In genomic region chr17:46122486-46122871, GRCh38 we compare ENCODE assay signal across 18 cellular contexts.
A peak's percentile ranks its signal among the peaks of the same experiment; 100 is the strongest.
DNase-seq lines count a peak whose midpoint lies in the region; ATAC-seq and TF ChIP-seq lines count a peak whose summit lies in the region.
"Had no signal": no experiment of that assay in that cellular context is flagged by ENCODE, and none has a peak within 500 bp of the region (broad histone marks: within the 10 kb centered on the region; RNA-seq: fewer than 3 reads in every experiment).

No MANE protein-coding gene starts in this region.

- H3K4me2 ChIP-seq in OCI-LY1 (ENCODE audit: low read length): peak overlapping the region; percentile 5; the same call in 1 of the 2 replicates
- peak overlapping the region; percentile 68 for H3K4me2 ChIP-seq in smooth muscle cell

- H3K4me3 Mint-ChIP-seq in activated CD4-positive, alpha-beta T cell treated with anti-CD3 and anti-CD28 coated beads, Interleukin-2, amount 10 ng/mL, durations not matched to agents 24 days and 14 days: peak overlapping the region; percentile 21
- peak overlapping the region; percentile 16 for H3K4me3 Mint-ChIP-seq in central memory CD8-positive, alpha-beta T cell
- H3K4me3 Mint-ChIP-seq: H9, neural crest cell had no signal

- no peak for DNase-seq in activated CD4-positive, alpha-beta T cell treated with anti-CD3 and anti-CD28 coated beads, Interleukin-2, amount 10 ng/mL, durations not matched to agents 24 days and 14 days
- DNase-seq in activated CD4-positive, alpha-beta T cell treated with anti-CD3 and anti-CD28 coated beads for 4 hours: no peak
- no peak for DNase-seq in central memory CD8-positive, alpha-beta T cell (ENCODE audit: low spot score in 2 of 2)
- DNase-seq in smooth muscle cell (lab: John Stamatoyannopoulos, UW; ENCODE audit: unreplicated experiment) (no peak), cerebellum (ENCODE audit: low spot score) (no peak)
- DNase-seq in central memory CD4-positive, alpha-beta T cell: no peak
- DNase-seq: activated naive CD4-positive, alpha-beta T cell treated with Interleukin-2 at 50 U/mL for 16 hours; DMS79; H9; heart left ventricle; mammary epithelial cell; stimulated activated naive CD4-positive, alpha-beta T cell; uterus had no signal

- no peak overlapping the region for H3K9ac ChIP-seq in OCI-LY1 (ENCODE audit: low read length)
- no peak overlapping the region for H3K9ac ChIP-seq in smooth muscle cell (ENCODE audit: low read depth)

- H3K27ac ChIP-seq in OCI-LY1 (ENCODE audit: low read depth, low read length, poor library complexity, severe bottlenecking) (peak overlapping the region; percentile 5), smooth muscle cell (ENCODE audit: low read depth) (no peak overlapping the region)
- H3K27ac ChIP-seq: C4-2B, SK-N-MC, uterus had no signal

- H4K20me1 ChIP-seq in OCI-LY1 (ENCODE audit: insufficient read depth, low read length) (0 out of 2 replicates have a peak, but pooled peaks cover 2% of the 10 kb centered on the region), smooth muscle cell (ENCODE audit: low read depth) (peaks cover 98% of the 10 kb centered on the region)

- peaks cover 22% of the 10 kb centered on the region for H3K4me1 ChIP-seq in OCI-LY1 (ENCODE audit: insufficient read depth, low read length, severe bottlenecking)
- peaks cover 33% of the 10 kb centered on the region for H3K4me1 ChIP-seq in smooth muscle cell (ENCODE audit: low read depth)

- no peak overlapping the region for H3K27ac Mint-ChIP-seq in activated CD4-positive, alpha-beta T cell treated with anti-CD3 and anti-CD28 coated beads, Interleukin-2, amount 10 ng/mL, durations not matched to agents 24 days and 14 days
- peak overlapping the region; percentile 68 for H3K27ac Mint-ChIP-seq in central memory CD8-positive, alpha-beta T cell (ENCODE audit: low read depth)

- no peaks in the 10 kb centered on the region for H3K9me2 ChIP-seq in OCI-LY1 (ENCODE audit: low read depth, low read length)

- H3K27me3 Mint-ChIP-seq in activated CD4-positive, alpha-beta T cell treated with anti-CD3 and anti-CD28 coated beads, Interleukin-2, amount 10 ng/mL, durations not matched to agents 24 days and 14 days: no peaks in the 10 kb centered on the region
- no peaks in the 10 kb centered on the region for H3K27me3 Mint-ChIP-seq in central memory CD8-positive, alpha-beta T cell

- peaks cover 20% of the 10 kb centered on the region for H3K36me3 Mint-ChIP-seq in activated CD4-positive, alpha-beta T cell treated with anti-CD3 and anti-CD28 coated beads, Interleukin-2, amount 10 ng/mL, durations not matched to agents 24 days and 14 days (ENCODE audit: low read depth)
- peaks cover 9% of the 10 kb centered on the region for H3K36me3 Mint-ChIP-seq in central memory CD8-positive, alpha-beta T cell (ENCODE audit: insufficient read depth)

- H3K4me1 Mint-ChIP-seq in activated CD4-positive, alpha-beta T cell treated with anti-CD3 and anti-CD28 coated beads, Interleukin-2, amount 10 ng/mL, durations not matched to agents 24 days and 14 days: peaks cover 56% of the 10 kb centered on the region
- peaks cover 72% of the 10 kb centered on the region for H3K4me1 Mint-ChIP-seq in central memory CD8-positive, alpha-beta T cell

- H3K9me3 ChIP-seq in OCI-LY1 (ENCODE audit: low read length): no peaks in the 10 kb centered on the region
- H3K9me3 ChIP-seq in smooth muscle cell (replicated peaks; ENCODE audit: low read depth): no peaks in the 10 kb centered on the region
- H3K9me3 ChIP-seq: heart left ventricle, uterus had no signal

- H3K4me3 ChIP-seq in OCI-LY1 (ENCODE audit: low read depth, low read length, poor library complexity, severe bottlenecking): no peak overlapping the region
- no peak overlapping the region for H3K4me3 ChIP-seq in smooth muscle cell
- H3K4me3 ChIP-seq: heart left ventricle, SK-N-MC, uterus had no signal

- 79% methylated on average over 6 of the region's 6 CpGs for WGBS in smooth muscle cell (ENCODE audit: low lambda C conversion rate)

- H3F3A ChIP-seq in OCI-LY1 (ENCODE audit: insufficient read depth, low read length): no peaks in the 10 kb centered on the region
- peaks cover 1% of the 10 kb centered on the region for H3F3A ChIP-seq in smooth muscle cell (ENCODE audit: low read depth)

- intact Hi-C loops in activated CD4-positive, alpha-beta T cell treated with anti-CD3 and anti-CD28 coated beads, Interleukin-2, amount 10 ng/mL, durations not matched to agents 24 days and 14 days (cut with micrococcal nuclease): loop anchor here (2.0 kb wide), 1 partner anchor 34 kb away; no protein-coding TSS in a partner anchor

- no peak for TF ChIP-seq CTCF in OCI-LY1 (IDR thresholded peaks at IDR 0.05; ENCODE audit: low read length)
- TF ChIP-seq CTCF in smooth muscle cell (IDR thresholded peaks at IDR 0.05; ENCODE audit: borderline replicate concordance, insufficient read depth, poor library complexity, severe bottlenecking): no peak

- ATAC-seq in central memory CD8-positive, alpha-beta T cell (replicated peaks; ENCODE audit: extremely low read depth, poor library complexity, severe bottlenecking): peak; percentile 20
- no peak for ATAC-seq in HG03097 (IDR thresholded peaks at IDR 0.05; ENCODE audit: low FRiP score, unreplicated experiment)
- ATAC-seq: heart left ventricle had no signal

- H3K79me2 ChIP-seq in OCI-LY1 (ENCODE audit: insufficient read depth, low read length) (peaks cover 98% of the 10 kb centered on the region), smooth muscle cell (ENCODE audit: low read depth) (peaks cover 98% of the 10 kb centered on the region)

- H3K9me3 Mint-ChIP-seq in activated CD4-positive, alpha-beta T cell treated with anti-CD3 and anti-CD28 coated beads, Interleukin-2, amount 10 ng/mL, durations not matched to agents 24 days and 14 days: no peaks in the 10 kb centered on the region
- no peaks in the 10 kb centered on the region for H3K9me3 Mint-ChIP-seq in central memory CD8-positive, alpha-beta T cell
- H3K9me3 Mint-ChIP-seq: H9, neural crest cell had no signal

- no peak overlapping the region for H2AFZ ChIP-seq in OCI-LY1 (ENCODE audit: low read length)
- no peak overlapping the region for H2AFZ ChIP-seq in smooth muscle cell (ENCODE audit: low read depth)

- no peaks in the 10 kb centered on the region for H3K27me3 ChIP-seq in OCI-LY1 (ENCODE audit: insufficient read depth, low read length)
- H3K27me3 ChIP-seq in smooth muscle cell (ENCODE audit: low read depth): no peaks in the 10 kb centered on the region
- H3K27me3 ChIP-seq: heart left ventricle, uterus had no signal

- no peaks in the 10 kb centered on the region for H3K36me3 ChIP-seq in OCI-LY1 (ENCODE audit: insufficient read depth, low read length)
- H3K36me3 ChIP-seq in smooth muscle cell (ENCODE audit: low read depth): no peaks in the 10 kb centered on the region
- H3K36me3 ChIP-seq: uterus had no signal
